22 cellular contexts compared by ENCODE assay signal in genomic region chr2:30180230-30180629, GRCh38.
"Had no signal": no experiment of that assay in that cellular context is flagged by ENCODE, and none has a peak within 500 bp of the region (broad histone marks: within the 10 kb centered on the region; RNA-seq: fewer than 3 reads in every experiment).

No MANE protein-coding gene starts in this region.

- H3K27me3 ChIP-seq: body of pancreas, tibial nerve, vagina had no signal

- H3K36me3 Mint-ChIP-seq: activated naive CD8-positive, alpha-beta T cell treated with anti-CD3 and anti-CD28 coated beads, Interleukin-2, amount 10 ng/mL, durations not matched to agents 7 days and 5 days; immature natural killer cell had no signal

- H3K27ac ChIP-seq: body of pancreas, WERI-Rb-1 had no signal

- H3K36me3 ChIP-seq: gastrocnemius medialis, tibial nerve, vagina, WERI-Rb-1 had no signal

- H3K4me3 Mint-ChIP-seq: activated naive CD8-positive, alpha-beta T cell treated with anti-CD3 and anti-CD28 coated beads, Interleukin-2, amount 10 ng/mL, durations not matched to agents 7 days and 5 days; activated T-helper 17 cell treated with anti-CD3 and anti-CD28 coated beads, Interleukin-2, amount 50 U/mL, for 72 hours; immature natural killer cell; nephron; stimulated activated naive CD8-positive, alpha-beta T cell treated with anti-CD3 and anti-CD28 coated beads, Interleukin-15, Interleukin-2, amounts not matched to agents 100 ng/mL and 50 ng/mL, for 24 hours had no signal

- H3K4me1 ChIP-seq: body of pancreas had no signal

- H3K4me3 ChIP-seq: body of pancreas, gastrocnemius medialis, lung, skin epidermis, tibial nerve, vagina had no signal

- DNase-seq: activated CD4-positive, alpha-beta T cell treated with anti-CD3 and anti-CD28 coated beads for 1 hour; activated CD4-positive, alpha-beta T cell treated with anti-CD3 and anti-CD28 coated beads, Interleukin-2, amount 50 U/mL, for 4 hours; activated naive CD4-positive, alpha-beta T cell treated with Interleukin-2 at 50 U/mL for 16 hours; activated naive CD8-positive, alpha-beta T cell treated with anti-CD3 and anti-CD28 coated beads, Interleukin-2, amount 10 ng/mL, durations not matched to agents 7 days and 5 days; activated T-cell treated with anti-CD3 and anti-CD28 coated beads, Interleukin-2, amount 50 U/mL, for 1 hour; body of pancreas; central memory CD4-positive, alpha-beta T cell; effector CD4-positive, alpha-beta T cell; immature natural killer cell; midbrain; posterior cingulate gyrus; T-helper 2 cell; WERI-Rb-1 had no signal

- H3K27ac Mint-ChIP-seq: activated naive CD8-positive, alpha-beta T cell treated with anti-CD3 and anti-CD28 coated beads, Interleukin-2, amount 10 ng/mL, durations not matched to agents 7 days and 5 days; activated T-helper 17 cell treated with anti-CD3 and anti-CD28 coated beads, Interleukin-2, amount 50 U/mL, for 72 hours; immature natural killer cell; nephron; stimulated activated naive CD8-positive, alpha-beta T cell treated with anti-CD3 and anti-CD28 coated beads, Interleukin-15, Interleukin-2, amounts not matched to agents 100 ng/mL and 50 ng/mL, for 24 hours had no signal

- H3K9me3 Mint-ChIP-seq: activated naive CD8-positive, alpha-beta T cell treated with anti-CD3 and anti-CD28 coated beads, Interleukin-2, amount 10 ng/mL, durations not matched to agents 7 days and 5 days; activated T-helper 17 cell treated with anti-CD3 and anti-CD28 coated beads, Interleukin-2, amount 50 U/mL, for 72 hours; immature natural killer cell; nephron; stimulated activated naive CD8-positive, alpha-beta T cell treated with anti-CD3 and anti-CD28 coated beads, Interleukin-15, Interleukin-2, amounts not matched to agents 100 ng/mL and 50 ng/mL, for 24 hours had no signal

- H3K9me3 ChIP-seq: body of pancreas, gastrocnemius medialis, tibial nerve, vagina had no signal

- ATAC-seq: activated T-helper 17 cell treated with anti-CD3 and anti-CD28 coated beads, Interleukin-2, amount 50 U/mL, for 72 hours; body of pancreas; esophagus mucosa; gastrocnemius medialis had no signal

- H3K27me3 Mint-ChIP-seq: activated T-helper 17 cell treated with anti-CD3 and anti-CD28 coated beads, Interleukin-2, amount 50 U/mL, for 72 hours; stimulated activated naive CD8-positive, alpha-beta T cell treated with anti-CD3 and anti-CD28 coated beads, Interleukin-15, Interleukin-2, amounts not matched to agents 100 ng/mL and 50 ng/mL, for 24 hours had no signal

- H3K4me1 Mint-ChIP-seq: activated T-helper 17 cell treated with anti-CD3 and anti-CD28 coated beads, Interleukin-2, amount 50 U/mL, for 72 hours; immature natural killer cell had no signal
